In the genomic region with DNA sequence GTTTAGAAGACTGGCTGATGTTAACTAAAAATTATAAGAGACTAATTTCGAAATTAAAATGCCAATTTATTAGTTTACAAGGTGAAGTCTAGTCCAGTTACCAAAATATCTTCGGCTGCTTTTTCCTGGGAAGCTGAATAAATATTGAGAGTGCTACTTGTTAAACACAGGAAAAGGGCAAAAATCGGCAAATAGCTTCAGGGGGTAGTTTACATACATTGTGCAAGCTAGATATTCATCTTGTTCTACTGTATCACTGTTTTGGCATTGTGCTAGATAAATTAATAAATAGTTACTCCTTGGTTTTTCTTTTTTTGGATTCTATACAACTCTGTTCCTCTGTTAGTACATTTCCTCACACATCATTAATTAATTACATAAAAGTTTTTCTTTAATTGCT, we compare ENCODE assay signal across 28 cellular contexts.
"Had no signal": no experiment of that assay in that cellular context is flagged by ENCODE, and none has a peak within 500 bp of the region (broad histone marks: within the 10 kb centered on the region; RNA-seq: fewer than 3 reads in every experiment).

No MANE protein-coding gene starts in this region.

- H3K36me3 ChIP-seq: left lung, neural progenitor cell, neutrophil, right atrium auricular region, thyroid gland, transverse colon, upper lobe of right lung had no signal

- DNase-seq: hypothalamus; immature natural killer cell; kidney; left colon; left lung; mesendoderm; naive B cell; natural killer cell; nephron progenitor cell; occipital lobe; stimulated activated CD4-positive, alpha-beta T cell treated with anti-CD3 and anti-CD28 coated beads, Interleukin-12 subunit alpha, Interleukin-12 subunit beta, amount 100 ng/mL, for 4 hours; stimulated activated CD4-positive, alpha-beta T cell treated with anti-CD3 and anti-CD28 coated beads, Interleukin-15, amount 100 ng/mL, for 24 hours; stimulated activated CD4-positive, alpha-beta T cell treated with anti-CD3 and anti-CD28 coated beads, Interleukin-2, amount 100 ng/mL, for 24 hours; stimulated activated CD4-positive, alpha-beta T cell treated with anti-CD3 and anti-CD28 coated beads, Interleukin-4, amount 100 ng/mL, for 1 hour; stimulated activated naive B cell treated with anti-CD40 and anti-IgM and Interleukin-4, amounts not matched to agents 10 μg/mL and 1 μg/mL and 100 μg/mL, for 72 hours; stimulated activated naive CD8-positive, alpha-beta T cell treated with anti-CD3 and anti-CD28 coated beads, Interleukin-15, Interleukin-2, amounts not matched to agents 100 U/mL and 50 U/mL, for 24 hours; stomach; testis; thyroid gland; transverse colon; upper lobe of right lung had no signal

- H3K27ac ChIP-seq: left lung, neural progenitor cell, neutrophil, parathyroid adenoma, right atrium auricular region, skin epidermis, stomach, testis, thyroid gland, transverse colon, upper lobe of right lung had no signal

- ATAC-seq: left colon; left lung; natural killer cell; sciatic nerve; stimulated activated naive B cell treated with anti-CD40 and anti-IgM and Interleukin-4, amounts not matched to agents 10 μg/mL and 1 μg/mL and 100 μg/mL, for 72 hours; stimulated activated naive CD8-positive, alpha-beta T cell treated with anti-CD3 and anti-CD28 coated beads, Interleukin-15, Interleukin-2, amounts not matched to agents 100 U/mL and 50 U/mL, for 24 hours; upper lobe of right lung had no signal

- H3K27me3 ChIP-seq: left lung, neural progenitor cell, neutrophil, right atrium auricular region, stomach, testis, thyroid gland, transverse colon, upper lobe of right lung had no signal

- H3K4me3 ChIP-seq: left lung, lung, neural progenitor cell, right atrium auricular region, skin epidermis, stomach, testis, thyroid gland, transverse colon, upper lobe of right lung had no signal

- H3K9me3 ChIP-seq: left lung, neutrophil, right atrium auricular region, stomach, testis, thyroid gland, transverse colon, upper lobe of right lung had no signal

- H3K4me1 ChIP-seq: left lung, neural progenitor cell had no signal
